3 cellular contexts compared by ENCODE assay signal in genomic region chr2:112818094-112818902, GRCh38.
TF ChIP-seq lines count a peak whose summit lies in the region.

No MANE protein-coding gene starts in this region.

TF ChIP-seq in A549, 52 proteins besides CTCF, POLR2A, EP300 and RAD21:
- no peak for TF ChIP-seq PBX3 (IDR thresholded peaks at IDR 0.05)
- 0 out of 2 replicates have a peak, but pooled peaks have one; percentile 38 for TF ChIP-seq HOXB5 (CRISPR knock-in tag; IDR thresholded peaks at IDR 0.05)
- TF ChIP-seq ZSCAN20 (CRISPR knock-in tag; IDR thresholded peaks at IDR 0.05) = no peak

TF ChIP-seq in IMR-90, 13 proteins besides CTCF, POLR2A, EP300 and RAD21:
- no peak for TF ChIP-seq NFE2L2 (IDR thresholded peaks at IDR 0.05; ENCODE audit: low read depth, low read length)
- TF ChIP-seq ELK1 (IDR thresholded peaks at IDR 0.05; ENCODE audit: borderline replicate concordance, low read depth, low read length) = no peak
- TF ChIP-seq MAZ (IDR thresholded peaks at IDR 0.05; ENCODE audit: borderline replicate concordance, low read depth, low read length) = no peak
- TF ChIP-seq FOS (IDR thresholded peaks at IDR 0.05; ENCODE audit: low read depth, low read length) = no peak
- TF ChIP-seq RCOR1 (IDR thresholded peaks at IDR 0.05; ENCODE audit: insufficient replicate concordance, low read length) = no peak
- no peak for TF ChIP-seq MXI1 (IDR thresholded peaks at IDR 0.05; ENCODE audit: borderline replicate concordance, low read depth, low read length)
- TF ChIP-seq SMC3 (IDR thresholded peaks at IDR 0.05; ENCODE audit: low read depth, low read length) = no peak
- TF ChIP-seq CHD1 (IDR thresholded peaks at IDR 0.05; ENCODE audit: low read depth, low read length) = no peak
- no peak for TF ChIP-seq MAFK (IDR thresholded peaks at IDR 0.05; ENCODE audit: low read depth, low read length)
- TF ChIP-seq USF2 (IDR thresholded peaks at IDR 0.05; ENCODE audit: low read depth, low read length) = no peak
- TF ChIP-seq BHLHE40 (IDR thresholded peaks at IDR 0.05; ENCODE audit: low read depth, low read length) = no peak
- TF ChIP-seq CEBPB (IDR thresholded peaks at IDR 0.05; ENCODE audit: low read depth, low read length) = no peak
- no peak for TF ChIP-seq RFX5 (IDR thresholded peaks at IDR 0.05; ENCODE audit: low read depth, low read length)

TF ChIP-seq in HepG2, 621 proteins besides CTCF, POLR2A, EP300 and RAD21 (continues in another document):
- TF ChIP-seq NRL (CRISPR knock-in tag; IDR thresholded peaks at IDR 0.05; ENCODE audit: borderline replicate concordance) (no peak), ZMAT5 (CRISPR knock-in tag; IDR thresholded peaks at IDR 0.05; ENCODE audit: borderline replicate concordance, low read depth) (no peak), ZNF282 (IDR thresholded peaks at IDR 0.05; ENCODE audit: partially characterized antibody) (no peak), SP2 (CRISPR knock-in tag; IDR thresholded peaks at IDR 0.05) (no peak), ZFP82 (CRISPR knock-in tag; IDR thresholded peaks at IDR 0.05; ENCODE audit: borderline replicate concordance) (no peak), ZMAT3 (CRISPR knock-in tag; conservative IDR thresholded peaks at IDR 0.05) (peak; percentile 61; the same call in 1 of the 2 replicates), ZNF441 (CRISPR knock-in tag; IDR thresholded peaks at IDR 0.05; ENCODE audit: borderline replicate concordance) (peak; percentile 63; the same call in 1 of the 2 replicates), RBM39 (IDR thresholded peaks at IDR 0.05; ENCODE audit: low read depth, low read length, poor library complexity, severe bottlenecking) (no peak), FOXK2 (IDR thresholded peaks at IDR 0.05) (peak; percentile 89), HNF4A (CRISPR knock-in tag; IDR thresholded peaks at IDR 0.05) (peak; percentile 92), ADNP (CRISPR knock-in tag; IDR thresholded peaks at IDR 0.05) (no peak), SMAD1 (CRISPR knock-in tag; IDR thresholded peaks at IDR 0.05; ENCODE audit: borderline replicate concordance, low read depth) (no peak), RCOR2 (CRISPR knock-in tag; IDR thresholded peaks at IDR 0.05) (peak; percentile 94), ARID5B (CRISPR knock-in tag; IDR thresholded peaks at IDR 0.05) (peak; percentile 100), ZNF512B (CRISPR knock-in tag; IDR thresholded peaks at IDR 0.05; ENCODE audit: borderline replicate concordance) (no peak), RXRB (CRISPR knock-in tag; IDR thresholded peaks at IDR 0.05; ENCODE audit: borderline replicate concordance) (peak; percentile 98), ZBTB20 (CRISPR knock-in tag; IDR thresholded peaks at IDR 0.05; ENCODE audit: borderline replicate concordance, low read depth) (peak; percentile 96; the same call in 1 of the 2 replicates), MXD3 (CRISPR knock-in tag; IDR thresholded peaks at IDR 0.05) (no peak), NFIC (IDR thresholded peaks at IDR 0.05; ENCODE audit: low read length) (peak; percentile 100), TMF1 (CRISPR knock-in tag; IDR thresholded peaks at IDR 0.05; ENCODE audit: low read depth) (no peak), ATF3 (CRISPR knock-in tag; IDR thresholded peaks at IDR 0.05) (no peak), DRAP1 (CRISPR knock-in tag; IDR thresholded peaks at IDR 0.05) (peak; percentile 85), PRMT3 (CRISPR knock-in tag; IDR thresholded peaks at IDR 0.05; ENCODE audit: borderline replicate concordance, low read depth) (0 out of 2 replicates have a peak, but pooled peaks have one; percentile 12), E2F5 (CRISPR knock-in tag; conservative IDR thresholded peaks at IDR 0.05) (no peak), PHF8 (CRISPR knock-in tag; IDR thresholded peaks at IDR 0.05) (0 out of 2 replicates have a peak, but pooled peaks have one; percentile 30), ZMYM2 (CRISPR knock-in tag; IDR thresholded peaks at IDR 0.05) (0 out of 2 replicates have a peak, but pooled peaks have one; percentile 6), ZNF292 (CRISPR knock-in tag; IDR thresholded peaks at IDR 0.05; ENCODE audit: borderline replicate concordance, low read depth) (peak; percentile 83; the same call in 1 of the 2 replicates), RFXANK (CRISPR knock-in tag; IDR thresholded peaks at IDR 0.05) (0 out of 2 replicates have a peak, but pooled peaks have one; percentile 43), TFDP1 (CRISPR knock-in tag; IDR thresholded peaks at IDR 0.05; ENCODE audit: borderline replicate concordance) (no peak), TFAP4 (IDR thresholded peaks at IDR 0.05; ENCODE audit: borderline replicate concordance, low read depth) (peak; percentile 79), SNAPC5 (CRISPR knock-in tag; IDR thresholded peaks at IDR 0.05; ENCODE audit: borderline replicate concordance) (0 out of 2 replicates have a peak, but pooled peaks have one; percentile 78), NFRKB (IDR thresholded peaks at IDR 0.05) (no peak), ZNF788 (CRISPR knock-in tag; IDR thresholded peaks at IDR 0.05; ENCODE audit: borderline replicate concordance) (peak; percentile 71; the same call in 1 of the 2 replicates), XRCC5 (optimal IDR thresholded peaks at IDR 0.05; ENCODE audit: low read length) (no peak), ZNF784 (CRISPR knock-in tag; IDR thresholded peaks at IDR 0.05; ENCODE audit: borderline replicate concordance) (peak; percentile 78; the same call in 1 of the 2 replicates), ATF4 (CRISPR knock-in tag; IDR thresholded peaks at IDR 0.05) (peak in 1 of 2 experiments; percentile 93; a peak in 2 of 4 replicates)
